In genomic region chr18:6365385-6365784, GRCh38 we compare ENCODE assay signal across 24 cellular contexts.
"Had no signal": no experiment of that assay in that cellular context is flagged by ENCODE, and none has a peak within 500 bp of the region (broad histone marks: within the 10 kb centered on the region; RNA-seq: fewer than 3 reads in every experiment).

No MANE protein-coding gene starts in this region.

- H3K36me3 Mint-ChIP-seq: naive thymus-derived CD4-positive, alpha-beta T cell had no signal

- H3K27me3 ChIP-seq: esophagus squamous epithelium, gastrocnemius medialis, heart right ventricle, left lung had no signal

- H3K4me1 ChIP-seq: gastrocnemius medialis, left lung had no signal

- ATAC-seq: effector memory CD8-positive, alpha-beta T cell; esophagus mucosa; gastrocnemius medialis; heart right ventricle; left cardiac atrium; left lung; left ventricle myocardium superior; lower lobe of right lung; naive thymus-derived CD4-positive, alpha-beta T cell had no signal

- H3K4me3 Mint-ChIP-seq: dendritic cell treated with granulocyte-macrophage colony-stimulating factor and Interleukin-4, amounts not matched to agents 40 ng/mL and 50 ng/mL, for 4 days; effector memory CD8-positive, alpha-beta T cell; endodermal cell; naive thymus-derived CD4-positive, alpha-beta T cell had no signal

- H3K36me3 ChIP-seq: esophagus squamous epithelium, gastrocnemius medialis, heart right ventricle, left lung, lower lobe of right lung had no signal

- H3K9me3 Mint-ChIP-seq: dendritic cell treated with granulocyte-macrophage colony-stimulating factor and Interleukin-4, amounts not matched to agents 40 ng/mL and 50 ng/mL, for 4 days; endodermal cell had no signal

- H3K9me3 ChIP-seq: esophagus squamous epithelium, gastrocnemius medialis, heart right ventricle, left lung, lower lobe of right lung had no signal

- H3K4me3 ChIP-seq: coronary artery, esophagus squamous epithelium, gastrocnemius medialis, heart right ventricle, left lung, lower lobe of right lung had no signal

- FAIRE-seq: endometrium, keratinocyte had no signal

- DNase-seq: effector CD8-positive, alpha-beta T cell; effector memory CD8-positive, alpha-beta T cell; endodermal cell; erythroblast; esophagus squamous epithelium; foreskin fibroblast; gastrocnemius medialis; glutamatergic neuron; head of caudate nucleus; heart right ventricle; hippocampal formation; left cardiac atrium; left lung; left ventricle myocardium superior; lower lobe of right lung; mesenchymal stem cell; midbrain; naive thymus-derived CD4-positive, alpha-beta T cell had no signal

- H3K27ac ChIP-seq: coronary artery, epithelial cell of prostate, esophagus squamous epithelium, gastrocnemius medialis, heart right ventricle, left lung, lower lobe of right lung had no signal

- H3K27ac Mint-ChIP-seq: dendritic cell treated with granulocyte-macrophage colony-stimulating factor and Interleukin-4, amounts not matched to agents 40 ng/mL and 50 ng/mL, for 4 days; effector memory CD8-positive, alpha-beta T cell; endodermal cell; naive thymus-derived CD4-positive, alpha-beta T cell had no signal

- H3K27me3 Mint-ChIP-seq: dendritic cell treated with granulocyte-macrophage colony-stimulating factor and Interleukin-4, amounts not matched to agents 40 ng/mL and 50 ng/mL, for 4 days; effector memory CD8-positive, alpha-beta T cell had no signal
